In the genomic region with DNA sequence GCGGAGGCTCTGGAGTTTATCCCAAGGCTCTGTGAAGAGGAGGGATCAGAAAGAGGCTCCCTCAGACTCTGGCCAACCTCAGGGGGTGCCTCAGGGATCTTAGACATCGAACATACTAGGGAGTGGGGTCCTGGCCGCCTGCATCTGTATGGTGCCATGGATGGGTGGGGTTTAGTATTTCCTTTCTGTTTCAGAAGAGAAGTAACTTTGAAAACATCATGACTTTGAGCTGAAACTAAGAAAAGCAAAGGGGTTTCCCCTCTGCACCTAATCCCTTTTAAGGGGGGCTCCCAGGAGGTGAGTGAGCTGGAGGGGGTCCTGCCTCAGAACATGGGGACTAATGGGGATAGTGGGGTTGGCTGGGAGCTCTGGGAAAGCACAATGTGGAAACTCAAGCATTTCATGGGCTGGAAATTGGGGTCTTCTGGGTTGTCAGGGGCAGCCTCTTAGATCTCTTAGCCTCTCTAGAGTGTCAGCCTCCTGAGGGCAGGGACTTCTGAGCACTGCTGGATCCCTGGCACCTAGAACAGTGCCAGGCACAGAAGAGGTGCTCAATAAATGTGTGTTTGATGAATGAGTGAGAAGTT, we compare ENCODE assay signal across 1 cellular context.
TF ChIP-seq lines count a peak whose summit lies in the region.

No MANE protein-coding gene starts in this region.

TF ChIP-seq in SK-N-SH, 30 proteins besides CTCF, POLR2A, EP300 and RAD21 (continued from another document):
- no peak for TF ChIP-seq NRF1 (IDR thresholded peaks at IDR 0.05; ENCODE audit: low read depth, low read length)
- TF ChIP-seq, protein P1, sequence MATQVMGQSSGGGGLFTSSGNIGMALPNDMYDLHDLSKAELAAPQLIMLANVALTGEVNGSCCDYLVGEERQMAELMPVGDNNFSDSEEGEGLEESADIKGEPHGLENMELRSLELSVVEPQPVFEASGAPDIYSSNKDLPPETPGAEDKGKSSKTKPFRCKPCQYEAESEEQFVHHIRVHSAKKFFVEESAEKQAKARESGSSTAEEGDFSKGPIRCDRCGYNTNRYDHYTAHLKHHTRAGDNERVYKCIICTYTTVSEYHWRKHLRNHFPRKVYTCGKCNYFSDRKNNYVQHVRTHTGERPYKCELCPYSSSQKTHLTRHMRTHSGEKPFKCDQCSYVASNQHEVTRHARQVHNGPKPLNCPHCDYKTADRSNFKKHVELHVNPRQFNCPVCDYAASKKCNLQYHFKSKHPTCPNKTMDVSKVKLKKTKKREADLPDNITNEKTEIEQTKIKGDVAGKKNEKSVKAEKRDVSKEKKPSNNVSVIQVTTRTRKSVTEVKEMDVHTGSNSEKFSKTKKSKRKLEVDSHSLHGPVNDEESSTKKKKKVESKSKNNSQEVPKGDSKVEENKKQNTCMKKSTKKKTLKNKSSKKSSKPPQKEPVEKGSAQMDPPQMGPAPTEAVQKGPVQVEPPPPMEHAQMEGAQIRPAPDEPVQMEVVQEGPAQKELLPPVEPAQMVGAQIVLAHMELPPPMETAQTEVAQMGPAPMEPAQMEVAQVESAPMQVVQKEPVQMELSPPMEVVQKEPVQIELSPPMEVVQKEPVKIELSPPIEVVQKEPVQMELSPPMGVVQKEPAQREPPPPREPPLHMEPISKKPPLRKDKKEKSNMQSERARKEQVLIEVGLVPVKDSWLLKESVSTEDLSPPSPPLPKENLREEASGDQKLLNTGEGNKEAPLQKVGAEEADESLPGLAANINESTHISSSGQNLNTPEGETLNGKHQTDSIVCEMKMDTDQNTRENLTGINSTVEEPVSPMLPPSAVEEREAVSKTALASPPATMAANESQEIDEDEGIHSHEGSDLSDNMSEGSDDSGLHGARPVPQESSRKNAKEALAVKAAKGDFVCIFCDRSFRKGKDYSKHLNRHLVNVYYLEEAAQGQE (IDR thresholded peaks at IDR 0.05; ENCODE audit: low read depth, low read length), result no peak
- TF ChIP-seq, protein P2, sequence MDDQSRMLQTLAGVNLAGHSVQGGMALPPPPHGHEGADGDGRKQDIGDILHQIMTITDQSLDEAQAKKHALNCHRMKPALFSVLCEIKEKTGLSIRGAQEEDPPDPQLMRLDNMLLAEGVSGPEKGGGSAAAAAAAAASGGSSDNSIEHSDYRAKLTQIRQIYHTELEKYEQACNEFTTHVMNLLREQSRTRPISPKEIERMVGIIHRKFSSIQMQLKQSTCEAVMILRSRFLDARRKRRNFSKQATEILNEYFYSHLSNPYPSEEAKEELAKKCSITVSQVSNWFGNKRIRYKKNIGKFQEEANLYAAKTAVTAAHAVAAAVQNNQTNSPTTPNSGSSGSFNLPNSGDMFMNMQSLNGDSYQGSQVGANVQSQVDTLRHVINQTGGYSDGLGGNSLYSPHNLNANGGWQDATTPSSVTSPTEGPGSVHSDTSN (IDR thresholded peaks at IDR 0.05), result no peak
- TF ChIP-seq EZH2phosphoT487 (IDR thresholded peaks at IDR 0.05; ENCODE audit: borderline replicate concordance, low read depth), result no peak
- no peak for TF ChIP-seq SIN3A (IDR thresholded peaks at IDR 0.05; ENCODE audit: borderline replicate concordance, low read depth, low read length)
- no peak for TF ChIP-seq GABPA (IDR thresholded peaks at IDR 0.05; ENCODE audit: low read depth)
- TF ChIP-seq CHD2 (IDR thresholded peaks at IDR 0.05; ENCODE audit: low read length, partially characterized antibody), result no peak
- no peak for TF ChIP-seq MEF2A (IDR thresholded peaks at IDR 0.05; ENCODE audit: borderline replicate concordance, low read depth)
- no peak for TF ChIP-seq GATA2 (CRISPR knock-in tag; IDR thresholded peaks at IDR 0.05)
- TF ChIP-seq RXRA (IDR thresholded peaks at IDR 0.05; ENCODE audit: borderline replicate concordance, low read depth), result no peak
- TF ChIP-seq, protein P3, sequence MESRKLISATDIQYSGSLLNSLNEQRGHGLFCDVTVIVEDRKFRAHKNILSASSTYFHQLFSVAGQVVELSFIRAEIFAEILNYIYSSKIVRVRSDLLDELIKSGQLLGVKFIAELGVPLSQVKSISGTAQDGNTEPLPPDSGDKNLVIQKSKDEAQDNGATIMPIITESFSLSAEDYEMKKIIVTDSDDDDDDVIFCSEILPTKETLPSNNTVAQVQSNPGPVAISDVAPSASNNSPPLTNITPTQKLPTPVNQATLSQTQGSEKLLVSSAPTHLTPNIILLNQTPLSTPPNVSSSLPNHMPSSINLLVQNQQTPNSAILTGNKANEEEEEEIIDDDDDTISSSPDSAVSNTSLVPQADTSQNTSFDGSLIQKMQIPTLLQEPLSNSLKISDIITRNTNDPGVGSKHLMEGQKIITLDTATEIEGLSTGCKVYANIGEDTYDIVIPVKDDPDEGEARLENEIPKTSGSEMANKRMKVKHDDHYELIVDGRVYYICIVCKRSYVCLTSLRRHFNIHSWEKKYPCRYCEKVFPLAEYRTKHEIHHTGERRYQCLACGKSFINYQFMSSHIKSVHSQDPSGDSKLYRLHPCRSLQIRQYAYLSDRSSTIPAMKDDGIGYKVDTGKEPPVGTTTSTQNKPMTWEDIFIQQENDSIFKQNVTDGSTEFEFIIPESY (IDR thresholded peaks at IDR 0.05; ENCODE audit: borderline replicate concordance, low read depth), result no peak
- TF ChIP-seq NFIC (IDR thresholded peaks at IDR 0.05; ENCODE audit: borderline replicate concordance), result no peak
